ENCODE assay signal across 16 cellular contexts in genomic region chr2:83103602-83104001, GRCh38.
DNase-seq lines count a peak whose midpoint lies in the region; TF ChIP-seq lines count a peak whose summit lies in the region.
"Had no signal": no experiment of that assay in that cellular context is flagged by ENCODE, and none has a peak within 500 bp of the region (broad histone marks: within the 10 kb centered on the region; RNA-seq: fewer than 3 reads in every experiment).

No MANE protein-coding gene starts in this region.

- CTCF ChIA-PET in RWPE1 (lab: Yijun Ruan, JAX): no interaction called here

- POLR2A ChIA-PET in RWPE1 (lab: Yijun Ruan, JAX; ENCODE audit: low non-redundant PET): no interaction called here

- no peaks in the 10 kb centered on the region for H3K9me3 ChIP-seq in fibroblast of lung (ENCODE audit: control insufficient read depth, insufficient read depth, low read depth, low read length)
- H3K9me3 ChIP-seq: HAP-1, lower lobe of right lung had no signal

- DNase-seq in GM04503 (ENCODE audit: low read depth) (peak; percentile 93), RWPE1 (ENCODE audit: low spot score) (peak; percentile 53), fibroblast of lung (ENCODE audit: low read depth in 2 of 2) (peak; percentile 78 to 86), renal cortical epithelial cell (ENCODE audit: low read depth) (peak; percentile 88), amygdala (lab: John Stamatoyannopoulos, UW) (no peak), hypothalamus (lab: John Stamatoyannopoulos, UW) (no peak)
- DNase-seq in activated CD4-positive, alpha-beta T cell treated with anti-CD3 and anti-CD28 coated beads, Interleukin-2, amount 50 U/mL, for 1 hour: no peak
- DNase-seq: activated CD4-positive, alpha-beta T cell treated with anti-CD3 and anti-CD28 coated beads for 48 hours; activated effector memory CD4-positive, alpha-beta T cell treated with Interleukin-2 at 50 U/mL for 16 hours; DMS 273 treated with DMSO at 0.1 percent for 48 hours; head of caudate nucleus; KG1; lower lobe of right lung; NCI-H2029 treated with DMSO at 0.1 percent for 48 hours; stimulated activated CD4-positive, alpha-beta T cell treated with anti-CD3 and anti-CD28 coated beads, Interleukin-4, amount 100 ng/mL, for 4 hours had no signal

- no peaks in the 10 kb centered on the region for H3K36me3 ChIP-seq in fibroblast of lung (ENCODE audit: control insufficient read depth, insufficient read depth, low read length)
- H3K36me3 ChIP-seq: HAP-1, lower lobe of right lung had no signal

- H2AFZ ChIP-seq in fibroblast of lung (ENCODE audit: low read length): no peak overlapping the region

- H3K27ac ChIP-seq in RWPE1: peak overlapping the region; percentile 55; the same call in 1 of the 2 replicates
- H3K27ac ChIP-seq in fibroblast of lung (ENCODE audit: insufficient read depth, low read length): peak overlapping the region; percentile 41
- H3K27ac ChIP-seq: lower lobe of right lung had no signal

- H3K27me3 ChIP-seq in fibroblast of lung (ENCODE audit: control insufficient read depth, insufficient read depth, low read length): no peaks in the 10 kb centered on the region

- no peaks in the 10 kb centered on the region for H4K20me1 ChIP-seq in fibroblast of lung (ENCODE audit: control insufficient read depth, extremely low read depth, insufficient read depth, low read length)

- TF ChIP-seq CTCF in RWPE1 (conservative IDR thresholded peaks at IDR 0.05; ENCODE audit: low read depth): no peak
- TF ChIP-seq CTCF in fibroblast of lung (conservative IDR thresholded peaks at IDR 0.05 in 1 of 2, IDR thresholded peaks at IDR 0.05 in 1 of 2; ENCODE audit: low read depth in 1 of 2, low read length in 2 of 2): no peak

- H3K4me2 ChIP-seq in fibroblast of lung (ENCODE audit: extremely low read depth, insufficient read depth, low read length): peak overlapping the region; percentile 70

- H3K4me1 ChIP-seq in fibroblast of lung (ENCODE audit: control insufficient read depth, extremely low read depth, insufficient read depth, low read length): peaks cover 7% of the 10 kb centered on the region
- H3K4me1 ChIP-seq: HAP-1, lower lobe of right lung had no signal

- no peaks in the 10 kb centered on the region for H3K79me2 ChIP-seq in fibroblast of lung (ENCODE audit: control insufficient read depth, insufficient read depth, low read length)

- H3K4me3 ChIP-seq in fibroblast of lung (replicated peaks in 1 of 4; ENCODE audit: control extremely low read depth in 1 of 4, insufficient read depth in 1 of 4, low read depth in 3 of 4, low read length in 4 of 4): no peak overlapping the region
- H3K4me3 ChIP-seq: HAP-1, lower lobe of right lung had no signal

- no peak overlapping the region for H3K9ac ChIP-seq in fibroblast of lung (ENCODE audit: insufficient read depth, low read length)

Comparison
In these comparisons a context has a peak if more than half of its experiments do, and no peak if none do; other contexts are left out.
1. DNase-seq: peak in GM04503 (single experiment), RWPE1 (single experiment), fibroblast of lung (2 of 2) and renal cortical epithelial cell (single experiment); none in amygdala (0 of 56), activated CD4-positive, alpha-beta T cell treated with anti-CD3 and anti-CD28 coated beads, Interleukin-2, amount 50 U/mL, for 1 hour (single experiment) and hypothalamus (0 of 51).